ENCODE assay signal across 1 cellular context in the genomic region with DNA sequence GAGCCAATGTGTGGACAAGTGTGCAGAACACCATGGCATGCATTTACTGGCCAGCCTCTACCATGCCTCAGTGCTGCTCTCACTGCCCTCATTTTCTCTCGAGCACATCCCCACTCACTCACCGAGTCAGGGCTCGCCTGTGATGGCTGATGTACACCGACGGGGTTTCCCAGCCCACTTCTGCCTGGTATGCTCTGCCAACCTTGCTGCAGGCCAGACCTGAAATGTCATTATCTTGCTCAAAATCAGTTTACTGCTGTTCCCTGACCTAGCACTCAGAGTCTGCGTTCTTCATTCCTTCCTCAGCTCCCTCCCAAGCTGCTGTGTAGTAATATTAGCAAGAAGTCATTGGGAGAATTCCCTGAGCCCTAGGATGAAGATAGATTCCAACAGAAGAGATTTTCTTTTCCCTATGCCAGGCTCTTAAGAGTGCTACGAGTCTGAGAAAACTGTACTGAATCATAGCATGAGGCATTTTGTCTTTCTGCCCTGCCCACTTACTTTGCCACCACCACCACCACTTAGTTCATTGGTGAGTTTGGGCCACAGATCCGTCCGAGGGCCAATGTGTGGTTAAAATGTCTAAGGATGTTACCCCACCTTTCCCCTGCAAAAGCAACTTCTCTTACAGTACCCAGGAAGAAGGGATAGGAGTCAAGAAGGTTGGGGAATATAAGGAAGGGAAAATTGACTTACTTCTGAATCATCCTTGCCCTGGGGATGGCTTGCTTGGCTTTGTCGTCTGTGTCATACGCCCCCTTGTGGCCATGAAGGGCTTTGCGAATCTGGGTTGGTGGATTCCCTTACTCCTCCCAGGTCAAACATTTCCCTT.
A peak's percentile ranks its signal among the peaks of the same experiment; 100 is the strongest.
TF ChIP-seq lines count a peak whose summit lies in the region.

No MANE protein-coding gene starts in this region.

TF ChIP-seq in K562, 482 proteins besides CTCF, POLR2A, EP300 and RAD21 (continued from another document):
- TF ChIP-seq, protein P1, sequence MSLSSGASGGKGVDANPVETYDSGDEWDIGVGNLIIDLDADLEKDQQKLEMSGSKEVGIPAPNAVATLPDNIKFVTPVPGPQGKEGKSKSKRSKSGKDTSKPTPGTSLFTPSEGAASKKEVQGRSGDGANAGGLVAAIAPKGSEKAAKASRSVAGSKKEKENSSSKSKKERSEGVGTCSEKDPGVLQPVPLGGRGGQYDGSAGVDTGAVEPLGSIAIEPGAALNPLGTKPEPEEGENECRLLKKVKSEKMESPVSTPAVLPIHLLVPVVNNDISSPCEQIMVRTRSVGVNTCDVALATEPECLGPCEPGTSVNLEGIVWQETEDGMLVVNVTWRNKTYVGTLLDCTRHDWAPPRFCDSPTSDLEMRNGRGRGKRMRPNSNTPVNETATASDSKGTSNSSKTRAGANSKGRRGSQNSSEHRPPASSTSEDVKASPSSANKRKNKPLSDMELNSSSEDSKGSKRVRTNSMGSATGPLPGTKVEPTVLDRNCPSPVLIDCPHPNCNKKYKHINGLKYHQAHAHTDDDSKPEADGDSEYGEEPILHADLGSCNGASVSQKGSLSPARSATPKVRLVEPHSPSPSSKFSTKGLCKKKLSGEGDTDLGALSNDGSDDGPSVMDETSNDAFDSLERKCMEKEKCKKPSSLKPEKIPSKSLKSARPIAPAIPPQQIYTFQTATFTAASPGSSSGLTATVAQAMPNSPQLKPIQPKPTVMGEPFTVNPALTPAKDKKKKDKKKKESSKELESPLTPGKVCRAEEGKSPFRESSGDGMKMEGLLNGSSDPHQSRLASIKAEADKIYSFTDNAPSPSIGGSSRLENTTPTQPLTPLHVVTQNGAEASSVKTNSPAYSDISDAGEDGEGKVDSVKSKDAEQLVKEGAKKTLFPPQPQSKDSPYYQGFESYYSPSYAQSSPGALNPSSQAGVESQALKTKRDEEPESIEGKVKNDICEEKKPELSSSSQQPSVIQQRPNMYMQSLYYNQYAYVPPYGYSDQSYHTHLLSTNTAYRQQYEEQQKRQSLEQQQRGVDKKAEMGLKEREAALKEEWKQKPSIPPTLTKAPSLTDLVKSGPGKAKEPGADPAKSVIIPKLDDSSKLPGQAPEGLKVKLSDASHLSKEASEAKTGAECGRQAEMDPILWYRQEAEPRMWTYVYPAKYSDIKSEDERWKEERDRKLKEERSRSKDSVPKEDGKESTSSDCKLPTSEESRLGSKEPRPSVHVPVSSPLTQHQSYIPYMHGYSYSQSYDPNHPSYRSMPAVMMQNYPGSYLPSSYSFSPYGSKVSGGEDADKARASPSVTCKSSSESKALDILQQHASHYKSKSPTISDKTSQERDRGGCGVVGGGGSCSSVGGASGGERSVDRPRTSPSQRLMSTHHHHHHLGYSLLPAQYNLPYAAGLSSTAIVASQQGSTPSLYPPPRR (CRISPR knock-in tag; IDR thresholded peaks at IDR 0.05; ENCODE audit: borderline replicate concordance), result no peak
- TF ChIP-seq ESRRA (IDR thresholded peaks at IDR 0.05; ENCODE audit: borderline replicate concordance, low read depth) (no peak), ZNF551 (CRISPR knock-in tag; IDR thresholded peaks at IDR 0.05) (no peak), ZNF24 (IDR thresholded peaks at IDR 0.05) (no peak), GTF2E2 (tag; IDR thresholded peaks at IDR 0.05) (no peak), CHD4 (IDR thresholded peaks at IDR 0.05; ENCODE audit: insufficient read depth, insufficient replicate concordance, low read depth, low read length, poor library complexity, severe bottlenecking) (no peak), U2AF1 (optimal IDR thresholded peaks at IDR 0.05; ENCODE audit: low read depth, low read length) (no peak), ZNF174 (CRISPR knock-in tag; IDR thresholded peaks at IDR 0.05) (no peak), SUPT5H (IDR thresholded peaks at IDR 0.05) (no peak), ZKSCAN8 (CRISPR knock-in tag; IDR thresholded peaks at IDR 0.05) (no peak), SRSF1 (IDR thresholded peaks at IDR 0.05; ENCODE audit: low read depth, low read length) (no peak), TSC22D4 (tag; IDR thresholded peaks at IDR 0.05) (no peak), ZNF184 (CRISPR knock-in tag; IDR thresholded peaks at IDR 0.05) (no peak), ETV6 (IDR thresholded peaks at IDR 0.05; ENCODE audit: borderline replicate concordance in 1 of 2, low read depth in 2 of 2, low read length in 1 of 2) (no peak), ETV6 (CRISPR knock-in tag; IDR thresholded peaks at IDR 0.05; ENCODE audit: borderline replicate concordance) (no peak), ZKSCAN1 (IDR thresholded peaks at IDR 0.05; ENCODE audit: low read depth, low read length) (no peak), CREM (IDR thresholded peaks at IDR 0.05; ENCODE audit: low read depth) (peak; percentile 48; the same call in 1 of the 2 replicates), TAF15 (IDR thresholded peaks at IDR 0.05; ENCODE audit: low read depth, low read length) (no peak), PTTG1 (tag; IDR thresholded peaks at IDR 0.05; ENCODE audit: low read depth) (no peak), ZNF57 (CRISPR knock-in tag; IDR thresholded peaks at IDR 0.05) (no peak), NFYB (IDR thresholded peaks at IDR 0.05; ENCODE audit: extremely low read depth, insufficient read length) (no peak)
- TF ChIP-seq, protein P2, sequence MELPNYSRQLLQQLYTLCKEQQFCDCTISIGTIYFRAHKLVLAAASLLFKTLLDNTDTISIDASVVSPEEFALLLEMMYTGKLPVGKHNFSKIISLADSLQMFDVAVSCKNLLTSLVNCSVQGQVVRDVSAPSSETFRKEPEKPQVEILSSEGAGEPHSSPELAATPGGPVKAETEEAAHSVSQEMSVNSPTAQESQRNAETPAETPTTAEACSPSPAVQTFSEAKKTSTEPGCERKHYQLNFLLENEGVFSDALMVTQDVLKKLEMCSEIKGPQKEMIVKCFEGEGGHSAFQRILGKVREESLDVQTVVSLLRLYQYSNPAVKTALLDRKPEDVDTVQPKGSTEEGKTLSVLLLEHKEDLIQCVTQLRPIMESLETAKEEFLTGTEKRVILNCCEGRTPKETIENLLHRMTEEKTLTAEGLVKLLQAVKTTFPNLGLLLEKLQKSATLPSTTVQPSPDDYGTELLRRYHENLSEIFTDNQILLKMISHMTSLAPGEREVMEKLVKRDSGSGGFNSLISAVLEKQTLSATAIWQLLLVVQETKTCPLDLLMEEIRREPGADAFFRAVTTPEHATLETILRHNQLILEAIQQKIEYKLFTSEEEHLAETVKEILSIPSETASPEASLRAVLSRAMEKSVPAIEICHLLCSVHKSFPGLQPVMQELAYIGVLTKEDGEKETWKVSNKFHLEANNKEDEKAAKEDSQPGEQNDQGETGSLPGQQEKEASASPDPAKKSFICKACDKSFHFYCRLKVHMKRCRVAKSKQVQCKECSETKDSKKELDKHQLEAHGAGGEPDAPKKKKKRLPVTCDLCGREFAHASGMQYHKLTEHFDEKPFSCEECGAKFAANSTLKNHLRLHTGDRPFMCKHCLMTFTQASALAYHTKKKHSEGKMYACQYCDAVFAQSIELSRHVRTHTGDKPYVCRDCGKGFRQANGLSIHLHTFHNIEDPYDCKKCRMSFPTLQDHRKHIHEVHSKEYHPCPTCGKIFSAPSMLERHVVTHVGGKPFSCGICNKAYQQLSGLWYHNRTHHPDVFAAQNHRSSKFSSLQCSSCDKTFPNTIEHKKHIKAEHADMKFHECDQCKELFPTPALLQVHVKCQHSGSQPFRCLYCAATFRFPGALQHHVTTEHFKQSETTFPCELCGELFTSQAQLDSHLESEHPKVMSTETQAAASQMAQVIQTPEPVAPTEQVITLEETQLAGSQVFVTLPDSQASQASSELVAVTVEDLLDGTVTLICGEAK (IDR thresholded peaks at IDR 0.05), result no peak
- TF ChIP-seq, protein P2 (CRISPR knock-in tag; IDR thresholded peaks at IDR 0.05), result no peak
- TF ChIP-seq, protein P3, sequence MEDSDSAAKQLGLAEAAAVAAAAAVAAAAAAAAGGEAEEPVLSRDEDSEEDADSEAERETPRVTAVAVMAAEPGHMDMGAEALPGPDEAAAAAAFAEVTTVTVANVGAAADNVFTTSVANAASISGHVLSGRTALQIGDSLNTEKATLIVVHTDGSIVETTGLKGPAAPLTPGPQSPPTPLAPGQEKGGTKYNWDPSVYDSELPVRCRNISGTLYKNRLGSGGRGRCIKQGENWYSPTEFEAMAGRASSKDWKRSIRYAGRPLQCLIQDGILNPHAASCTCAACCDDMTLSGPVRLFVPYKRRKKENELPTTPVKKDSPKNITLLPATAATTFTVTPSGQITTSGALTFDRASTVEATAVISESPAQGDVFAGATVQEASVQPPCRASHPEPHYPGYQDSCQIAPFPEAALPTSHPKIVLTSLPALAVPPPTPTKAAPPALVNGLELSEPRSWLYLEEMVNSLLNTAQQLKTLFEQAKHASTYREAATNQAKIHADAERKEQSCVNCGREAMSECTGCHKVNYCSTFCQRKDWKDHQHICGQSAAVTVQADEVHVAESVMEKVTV (CRISPR knock-in tag; IDR thresholded peaks at IDR 0.05), result peak; percentile 28; the same call in 1 of the 2 replicates
- TF ChIP-seq, protein P4, sequence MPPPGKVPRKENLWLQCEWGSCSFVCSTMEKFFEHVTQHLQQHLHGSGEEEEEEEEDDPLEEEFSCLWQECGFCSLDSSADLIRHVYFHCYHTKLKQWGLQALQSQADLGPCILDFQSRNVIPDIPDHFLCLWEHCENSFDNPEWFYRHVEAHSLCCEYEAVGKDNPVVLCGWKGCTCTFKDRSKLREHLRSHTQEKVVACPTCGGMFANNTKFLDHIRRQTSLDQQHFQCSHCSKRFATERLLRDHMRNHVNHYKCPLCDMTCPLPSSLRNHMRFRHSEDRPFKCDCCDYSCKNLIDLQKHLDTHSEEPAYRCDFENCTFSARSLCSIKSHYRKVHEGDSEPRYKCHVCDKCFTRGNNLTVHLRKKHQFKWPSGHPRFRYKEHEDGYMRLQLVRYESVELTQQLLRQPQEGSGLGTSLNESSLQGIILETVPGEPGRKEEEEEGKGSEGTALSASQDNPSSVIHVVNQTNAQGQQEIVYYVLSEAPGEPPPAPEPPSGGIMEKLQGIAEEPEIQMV (tag; conservative IDR thresholded peaks at IDR 0.05; ENCODE audit: low read depth), result no peak
